Comparison of ENCODE assay signal across 2 cellular contexts in genomic region chr19:38554676-38555141, GRCh38.
A peak's percentile ranks its signal among the peaks of the same experiment; 100 is the strongest.
TF ChIP-seq lines count a peak whose summit lies in the region.

No MANE protein-coding gene starts in this region.

TF ChIP-seq in GM12891, 5 proteins besides CTCF, POLR2A, EP300 and RAD21:
- TF ChIP-seq TAF1 (IDR thresholded peaks at IDR 0.05; ENCODE audit: low read depth, low read length) (no peak), PAX5 (IDR thresholded peaks at IDR 0.05; ENCODE audit: insufficient read depth, low read length, severe bottlenecking) (no peak), POU2F2 (IDR thresholded peaks at IDR 0.05; ENCODE audit: low read depth, low read length) (no peak), POLR2AphosphoS5 (IDR thresholded peaks at IDR 0.05; ENCODE audit: low read depth, low read length) (no peak), SPI1 (IDR thresholded peaks at IDR 0.05; ENCODE audit: low read depth, low read length) (peak; percentile 26; the same call in 1 of the 2 replicates)
TF ChIP-seq in GM12891: peak in this region for 1.

TF ChIP-seq in GM12878, 131 proteins besides CTCF, POLR2A, EP300 and RAD21:
- TF ChIP-seq SPI1 (IDR thresholded peaks at IDR 0.05; ENCODE audit: borderline replicate concordance, insufficient read depth, low read depth, low read length): peak; percentile 26; the same call in 1 of the 2 replicates
- no peak for TF ChIP-seq CREB1 (IDR thresholded peaks at IDR 0.05; ENCODE audit: low read depth)
- TF ChIP-seq ATF2 (IDR thresholded peaks at IDR 0.05; ENCODE audit: low read length): 0 out of 2 replicates have a peak, but pooled peaks have one; percentile 22
- TF ChIP-seq ZNF217 (IDR thresholded peaks at IDR 0.05): peak; percentile 99; the same call in 1 of the 2 replicates
- peak; percentile 82 to 87 for TF ChIP-seq IKZF2 (IDR thresholded peaks at IDR 0.05)
- no peak for TF ChIP-seq ELK1 (IDR thresholded peaks at IDR 0.05; ENCODE audit: low read depth, low read length)
- peak; percentile 64 for TF ChIP-seq BMI1 (IDR thresholded peaks at IDR 0.05; ENCODE audit: borderline replicate concordance)
- no peak for TF ChIP-seq KLF5 (IDR thresholded peaks at IDR 0.05; ENCODE audit: partially characterized antibody)
- no peak for TF ChIP-seq POLR2AphosphoS5 (IDR thresholded peaks at IDR 0.05; ENCODE audit: low read length)
- peak; percentile 60; the same call in 1 of the 2 replicates for TF ChIP-seq JUND (IDR thresholded peaks at IDR 0.05; ENCODE audit: low read depth, low read length)
- TF ChIP-seq MTA2 (IDR thresholded peaks at IDR 0.05; ENCODE audit: low read depth): peak; percentile 93
- TF ChIP-seq ETV6 (conservative IDR thresholded peaks at IDR 0.05 in 1 of 2, IDR thresholded peaks at IDR 0.05 in 1 of 2; ENCODE audit: borderline replicate concordance in 1 of 2, low read depth in 1 of 2): no peak
- peak; percentile 17; the same call in 1 of the 2 replicates for TF ChIP-seq RAD51 (IDR thresholded peaks at IDR 0.05)
- no peak for TF ChIP-seq TCF3 (IDR thresholded peaks at IDR 0.05; ENCODE audit: borderline replicate concordance, insufficient read depth, low read depth, low read length)
- TF ChIP-seq EED (IDR thresholded peaks at IDR 0.05; ENCODE audit: low read depth): peak; percentile 53
- no peak for TF ChIP-seq BCL3 (IDR thresholded peaks at IDR 0.05; ENCODE audit: borderline replicate concordance, insufficient read depth, low read depth, low read length, poor library complexity, severe bottlenecking)
- peak; percentile 82 for TF ChIP-seq SKIL (IDR thresholded peaks at IDR 0.05; ENCODE audit: low read depth, poor library complexity, severe bottlenecking)
- TF ChIP-seq JUNB (IDR thresholded peaks at IDR 0.05): peak; percentile 77
- TF ChIP-seq ZNF592 (IDR thresholded peaks at IDR 0.05): peak; percentile 16; the same call in 1 of the 2 replicates
- TF ChIP-seq YY1 (IDR thresholded peaks at IDR 0.05; ENCODE audit: low read depth, low read length): no peak
- TF ChIP-seq USF1 (IDR thresholded peaks at IDR 0.05; ENCODE audit: borderline replicate concordance, extremely low read length, insufficient read depth, low read depth, low read length): no peak
- peak; percentile 19; the same call in 1 of the 2 replicates for TF ChIP-seq ZNF24 (IDR thresholded peaks at IDR 0.05)
- peak; percentile 58; the same call in 1 of the 2 replicates for TF ChIP-seq NR2F1 (conservative IDR thresholded peaks at IDR 0.05)
- TF ChIP-seq RUNX3 (IDR thresholded peaks at IDR 0.05; ENCODE audit: low read length): peak; percentile 77
- no peak for TF ChIP-seq SREBF1 (IDR thresholded peaks at IDR 0.05; ENCODE audit: low read length)
- TF ChIP-seq RELB (IDR thresholded peaks at IDR 0.05; ENCODE audit: low read depth): peak; percentile 63
- no peak for TF ChIP-seq FOS (IDR thresholded peaks at IDR 0.05; ENCODE audit: borderline replicate concordance, extremely low read depth, insufficient read length)
- TF ChIP-seq SMARCA5 (IDR thresholded peaks at IDR 0.05): no peak
- 0 out of 2 replicates have a peak, but pooled peaks have one; percentile 40 for TF ChIP-seq NFIC (IDR thresholded peaks at IDR 0.05; ENCODE audit: low read depth, low read length)
- TF ChIP-seq BACH1 (IDR thresholded peaks at IDR 0.05; ENCODE audit: borderline replicate concordance): no peak
- TF ChIP-seq RB1 (IDR thresholded peaks at IDR 0.05; ENCODE audit: borderline replicate concordance): no peak
- no peak for TF ChIP-seq TBL1XR1 (IDR thresholded peaks at IDR 0.05; ENCODE audit: low read depth, low read length)
- TF ChIP-seq IRF3 (IDR thresholded peaks at IDR 0.05): no peak
- peak; percentile 69 for TF ChIP-seq IKZF1 (conservative IDR thresholded peaks at IDR 0.05)
- TF ChIP-seq ESRRA (IDR thresholded peaks at IDR 0.05; ENCODE audit: low read length): no peak
- peak; percentile 81 for TF ChIP-seq MEF2B (IDR thresholded peaks at IDR 0.05; ENCODE audit: partially characterized antibody, poor library complexity, severe bottlenecking)
- peak; percentile 53; the same call in 1 of the 2 replicates for TF ChIP-seq ATF7 (IDR thresholded peaks at IDR 0.05; ENCODE audit: low read depth)
- TF ChIP-seq ZBED1 (IDR thresholded peaks at IDR 0.05; ENCODE audit: borderline replicate concordance): 0 out of 2 replicates have a peak, but pooled peaks have one; percentile 10
- peak; percentile 80 for TF ChIP-seq DPF2 (IDR thresholded peaks at IDR 0.05)
- TF ChIP-seq MEF2A (IDR thresholded peaks at IDR 0.05; ENCODE audit: insufficient read depth, low read depth, low read length): 0 out of 2 replicates have a peak, but pooled peaks have one; percentile 58
- no peak for TF ChIP-seq NR2C2 (IDR thresholded peaks at IDR 0.05; ENCODE audit: borderline replicate concordance, control insufficient read depth, insufficient read length, low read depth)
TF ChIP-seq in GM12878: peak in this region for 23.
